Comparison of ENCODE assay signal across 1 cellular context in the genomic region with DNA sequence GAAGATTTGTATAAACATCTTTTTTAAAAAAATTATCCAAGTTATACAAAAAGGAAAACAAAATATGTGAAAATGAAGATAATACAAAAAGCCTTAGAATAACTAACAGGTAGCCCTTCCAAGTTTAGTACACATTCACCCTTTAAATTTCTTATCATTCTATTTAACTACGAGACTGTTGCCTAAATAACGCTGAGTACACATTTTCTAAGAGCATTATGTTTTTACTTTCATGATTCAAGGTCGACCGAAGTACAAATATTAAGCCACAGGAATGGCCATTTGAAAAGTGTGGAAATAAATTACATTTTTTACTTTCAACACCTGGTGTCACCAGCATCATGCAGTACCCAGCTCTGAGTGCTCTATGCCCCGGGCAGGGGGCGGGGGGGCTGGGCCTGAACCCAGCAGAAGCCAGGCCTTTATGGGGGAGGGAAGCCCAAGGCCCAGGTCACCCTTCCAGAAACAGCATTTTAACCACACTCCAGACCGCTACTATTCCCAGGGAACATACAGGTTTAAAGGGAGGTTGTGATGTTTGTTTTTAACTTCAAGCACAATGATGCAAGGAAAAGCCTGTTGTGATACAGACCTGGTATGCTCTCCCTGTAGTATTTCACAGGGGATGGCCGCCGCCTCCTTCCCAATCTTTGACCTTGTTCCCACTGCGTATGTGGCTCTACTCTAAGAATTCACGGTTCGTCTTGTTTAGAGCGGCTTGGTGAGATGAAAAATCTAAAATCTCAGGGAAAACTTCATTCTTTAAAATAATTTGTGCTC.
TF ChIP-seq lines count a peak whose summit lies in the region.

No MANE protein-coding gene starts in this region.

TF ChIP-seq in HepG2, 621 proteins besides CTCF, POLR2A, EP300 and RAD21 (continued from another document and continues in another):
- TF ChIP-seq, protein P1, sequence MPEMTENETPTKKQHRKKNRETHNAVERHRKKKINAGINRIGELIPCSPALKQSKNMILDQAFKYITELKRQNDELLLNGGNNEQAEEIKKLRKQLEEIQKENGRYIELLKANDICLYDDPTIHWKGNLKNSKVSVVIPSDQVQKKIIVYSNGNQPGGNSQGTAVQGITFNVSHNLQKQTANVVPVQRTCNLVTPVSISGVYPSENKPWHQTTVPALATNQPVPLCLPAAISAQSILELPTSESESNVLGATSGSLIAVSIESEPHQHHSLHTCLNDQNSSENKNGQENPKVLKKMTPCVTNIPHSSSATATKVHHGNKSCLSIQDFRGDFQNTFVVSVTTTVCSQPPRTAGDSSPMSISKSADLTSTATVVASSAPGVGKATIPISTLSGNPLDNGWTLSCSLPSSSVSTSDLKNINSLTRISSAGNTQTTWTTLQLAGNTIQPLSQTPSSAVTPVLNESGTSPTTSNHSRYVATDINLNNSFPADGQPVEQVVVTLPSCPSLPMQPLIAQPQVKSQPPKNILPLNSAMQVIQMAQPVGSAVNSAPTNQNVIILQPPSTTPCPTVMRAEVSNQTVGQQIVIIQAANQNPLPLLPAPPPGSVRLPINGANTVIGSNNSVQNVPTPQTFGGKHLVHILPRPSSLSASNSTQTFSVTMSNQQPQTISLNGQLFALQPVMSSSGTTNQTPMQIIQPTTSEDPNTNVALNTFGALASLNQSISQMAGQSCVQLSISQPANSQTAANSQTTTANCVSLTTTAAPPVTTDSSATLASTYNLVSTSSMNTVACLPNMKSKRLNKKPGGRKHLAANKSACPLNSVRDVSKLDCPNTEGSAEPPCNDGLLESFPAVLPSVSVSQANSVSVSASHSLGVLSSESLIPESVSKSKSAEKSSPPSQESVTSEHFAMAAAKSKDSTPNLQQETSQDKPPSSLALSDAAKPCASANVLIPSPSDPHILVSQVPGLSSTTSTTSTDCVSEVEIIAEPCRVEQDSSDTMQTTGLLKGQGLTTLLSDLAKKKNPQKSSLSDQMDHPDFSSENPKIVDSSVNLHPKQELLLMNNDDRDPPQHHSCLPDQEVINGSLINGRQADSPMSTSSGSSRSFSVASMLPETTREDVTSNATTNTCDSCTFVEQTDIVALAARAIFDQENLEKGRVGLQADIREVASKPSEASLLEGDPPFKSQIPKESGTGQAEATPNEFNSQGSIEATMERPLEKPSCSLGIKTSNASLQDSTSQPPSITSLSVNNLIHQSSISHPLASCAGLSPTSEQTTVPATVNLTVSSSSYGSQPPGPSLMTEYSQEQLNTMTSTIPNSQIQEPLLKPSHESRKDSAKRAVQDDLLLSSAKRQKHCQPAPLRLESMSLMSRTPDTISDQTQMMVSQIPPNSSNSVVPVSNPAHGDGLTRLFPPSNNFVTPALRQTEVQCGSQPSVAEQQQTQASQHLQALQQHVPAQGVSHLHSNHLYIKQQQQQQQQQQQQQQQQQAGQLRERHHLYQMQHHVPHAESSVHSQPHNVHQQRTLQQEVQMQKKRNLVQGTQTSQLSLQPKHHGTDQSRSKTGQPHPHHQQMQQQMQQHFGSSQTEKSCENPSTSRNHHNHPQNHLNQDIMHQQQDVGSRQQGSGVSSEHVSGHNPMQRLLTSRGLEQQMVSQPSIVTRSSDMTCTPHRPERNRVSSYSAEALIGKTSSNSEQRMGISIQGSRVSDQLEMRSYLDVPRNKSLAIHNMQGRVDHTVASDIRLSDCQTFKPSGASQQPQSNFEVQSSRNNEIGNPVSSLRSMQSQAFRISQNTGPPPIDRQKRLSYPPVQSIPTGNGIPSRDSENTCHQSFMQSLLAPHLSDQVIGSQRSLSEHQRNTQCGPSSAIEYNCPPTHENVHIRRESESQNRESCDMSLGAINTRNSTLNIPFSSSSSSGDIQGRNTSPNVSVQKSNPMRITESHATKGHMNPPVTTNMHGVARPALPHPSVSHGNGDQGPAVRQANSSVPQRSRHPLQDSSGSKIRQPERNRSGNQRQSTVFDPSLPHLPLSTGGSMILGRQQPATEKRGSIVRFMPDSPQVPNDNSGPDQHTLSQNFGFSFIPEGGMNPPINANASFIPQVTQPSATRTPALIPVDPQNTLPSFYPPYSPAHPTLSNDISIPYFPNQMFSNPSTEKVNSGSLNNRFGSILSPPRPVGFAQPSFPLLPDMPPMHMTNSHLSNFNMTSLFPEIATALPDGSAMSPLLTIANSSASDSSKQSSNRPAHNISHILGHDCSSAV (CRISPR knock-in tag; IDR thresholded peaks at IDR 0.05; ENCODE audit: borderline replicate concordance), result no peak
- no peak for TF ChIP-seq NFE2L1 (CRISPR knock-in tag; IDR thresholded peaks at IDR 0.05; ENCODE audit: borderline replicate concordance)
- TF ChIP-seq, protein P2, sequence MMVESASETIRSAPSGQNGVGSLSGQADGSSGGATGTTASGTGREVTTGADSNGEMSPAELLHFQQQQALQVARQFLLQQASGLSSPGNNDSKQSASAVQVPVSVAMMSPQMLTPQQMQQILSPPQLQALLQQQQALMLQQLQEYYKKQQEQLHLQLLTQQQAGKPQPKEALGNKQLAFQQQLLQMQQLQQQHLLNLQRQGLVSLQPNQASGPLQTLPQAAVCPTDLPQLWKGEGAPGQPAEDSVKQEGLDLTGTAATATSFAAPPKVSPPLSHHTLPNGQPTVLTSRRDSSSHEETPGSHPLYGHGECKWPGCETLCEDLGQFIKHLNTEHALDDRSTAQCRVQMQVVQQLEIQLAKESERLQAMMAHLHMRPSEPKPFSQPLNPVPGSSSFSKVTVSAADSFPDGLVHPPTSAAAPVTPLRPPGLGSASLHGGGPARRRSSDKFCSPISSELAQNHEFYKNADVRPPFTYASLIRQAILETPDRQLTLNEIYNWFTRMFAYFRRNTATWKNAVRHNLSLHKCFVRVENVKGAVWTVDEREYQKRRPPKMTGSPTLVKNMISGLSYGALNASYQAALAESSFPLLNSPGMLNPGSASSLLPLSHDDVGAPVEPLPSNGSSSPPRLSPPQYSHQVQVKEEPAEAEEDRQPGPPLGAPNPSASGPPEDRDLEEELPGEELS (CRISPR knock-in tag; IDR thresholded peaks at IDR 0.05), result no peak
- no peak for TF ChIP-seq ZNF768 (CRISPR knock-in tag; IDR thresholded peaks at IDR 0.05)
- TF ChIP-seq, protein P3, sequence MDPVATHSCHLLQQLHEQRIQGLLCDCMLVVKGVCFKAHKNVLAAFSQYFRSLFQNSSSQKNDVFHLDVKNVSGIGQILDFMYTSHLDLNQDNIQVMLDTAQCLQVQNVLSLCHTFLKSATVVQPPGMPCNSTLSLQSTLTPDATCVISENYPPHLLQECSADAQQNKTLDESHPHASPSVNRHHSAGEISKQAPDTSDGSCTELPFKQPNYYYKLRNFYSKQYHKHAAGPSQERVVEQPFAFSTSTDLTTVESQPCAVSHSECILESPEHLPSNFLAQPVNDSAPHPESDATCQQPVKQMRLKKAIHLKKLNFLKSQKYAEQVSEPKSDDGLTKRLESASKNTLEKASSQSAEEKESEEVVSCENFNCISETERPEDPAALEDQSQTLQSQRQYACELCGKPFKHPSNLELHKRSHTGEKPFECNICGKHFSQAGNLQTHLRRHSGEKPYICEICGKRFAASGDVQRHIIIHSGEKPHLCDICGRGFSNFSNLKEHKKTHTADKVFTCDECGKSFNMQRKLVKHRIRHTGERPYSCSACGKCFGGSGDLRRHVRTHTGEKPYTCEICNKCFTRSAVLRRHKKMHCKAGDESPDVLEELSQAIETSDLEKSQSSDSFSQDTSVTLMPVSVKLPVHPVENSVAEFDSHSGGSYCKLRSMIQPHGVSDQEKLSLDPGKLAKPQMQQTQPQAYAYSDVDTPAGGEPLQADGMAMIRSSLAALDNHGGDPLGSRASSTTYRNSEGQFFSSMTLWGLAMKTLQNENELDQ (CRISPR knock-in tag; IDR thresholded peaks at IDR 0.05; ENCODE audit: borderline replicate concordance), result no peak
- TF ChIP-seq, protein P4, sequence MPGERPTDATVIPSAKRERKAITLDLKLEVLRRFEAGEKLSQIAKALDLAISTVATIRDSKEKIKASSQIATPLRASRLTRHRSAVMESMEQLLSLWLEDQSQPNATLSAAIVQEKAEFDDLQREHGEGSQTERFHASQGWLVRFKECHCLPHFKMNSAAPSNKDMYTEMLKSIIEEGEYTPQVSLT (CRISPR knock-in tag; IDR thresholded peaks at IDR 0.05; ENCODE audit: borderline replicate concordance, low read depth), result no peak
- TF ChIP-seq GABPB1 (CRISPR knock-in tag; IDR thresholded peaks at IDR 0.05), result 0 out of 2 replicates have a peak, but pooled peaks have one; percentile 26
- no peak for TF ChIP-seq NBN (conservative IDR thresholded peaks at IDR 0.05)
- no peak for TF ChIP-seq CAMTA2 (CRISPR knock-in tag; IDR thresholded peaks at IDR 0.05; ENCODE audit: borderline replicate concordance)
- peak; percentile 78 for TF ChIP-seq HNF4A (CRISPR knock-in tag; IDR thresholded peaks at IDR 0.05)
- TF ChIP-seq ZNF34 (CRISPR knock-in tag; IDR thresholded peaks at IDR 0.05; ENCODE audit: borderline replicate concordance), result no peak
- no peak for TF ChIP-seq ZNF335 (CRISPR knock-in tag; IDR thresholded peaks at IDR 0.05)
- TF ChIP-seq ZNF598 (CRISPR knock-in tag; IDR thresholded peaks at IDR 0.05; ENCODE audit: borderline replicate concordance), result no peak
- 0 out of 4 replicates have a peak, but pooled peaks of 1 of the 2 experiments have one; percentile 16 for TF ChIP-seq KLF16 (CRISPR knock-in tag; IDR thresholded peaks at IDR 0.05)
- no peak for TF ChIP-seq SP4 (CRISPR knock-in tag; IDR thresholded peaks at IDR 0.05)
- no peak for TF ChIP-seq FOXO1 (CRISPR knock-in tag; IDR thresholded peaks at IDR 0.05)
- no peak for TF ChIP-seq MIXL1 (CRISPR knock-in tag; IDR thresholded peaks at IDR 0.05)
- TF ChIP-seq SRSF4 (IDR thresholded peaks at IDR 0.05; ENCODE audit: low read depth, low read length, poor library complexity, severe bottlenecking), result no peak
- TF ChIP-seq, protein P5, sequence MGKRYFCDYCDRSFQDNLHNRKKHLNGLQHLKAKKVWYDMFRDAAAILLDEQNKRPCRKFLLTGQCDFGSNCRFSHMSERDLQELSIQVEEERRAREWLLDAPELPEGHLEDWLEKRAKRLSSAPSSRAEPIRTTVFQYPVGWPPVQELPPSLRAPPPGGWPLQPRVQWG (CRISPR knock-in tag; IDR thresholded peaks at IDR 0.05; ENCODE audit: borderline replicate concordance, low read depth), result no peak
- TF ChIP-seq, protein P6, sequence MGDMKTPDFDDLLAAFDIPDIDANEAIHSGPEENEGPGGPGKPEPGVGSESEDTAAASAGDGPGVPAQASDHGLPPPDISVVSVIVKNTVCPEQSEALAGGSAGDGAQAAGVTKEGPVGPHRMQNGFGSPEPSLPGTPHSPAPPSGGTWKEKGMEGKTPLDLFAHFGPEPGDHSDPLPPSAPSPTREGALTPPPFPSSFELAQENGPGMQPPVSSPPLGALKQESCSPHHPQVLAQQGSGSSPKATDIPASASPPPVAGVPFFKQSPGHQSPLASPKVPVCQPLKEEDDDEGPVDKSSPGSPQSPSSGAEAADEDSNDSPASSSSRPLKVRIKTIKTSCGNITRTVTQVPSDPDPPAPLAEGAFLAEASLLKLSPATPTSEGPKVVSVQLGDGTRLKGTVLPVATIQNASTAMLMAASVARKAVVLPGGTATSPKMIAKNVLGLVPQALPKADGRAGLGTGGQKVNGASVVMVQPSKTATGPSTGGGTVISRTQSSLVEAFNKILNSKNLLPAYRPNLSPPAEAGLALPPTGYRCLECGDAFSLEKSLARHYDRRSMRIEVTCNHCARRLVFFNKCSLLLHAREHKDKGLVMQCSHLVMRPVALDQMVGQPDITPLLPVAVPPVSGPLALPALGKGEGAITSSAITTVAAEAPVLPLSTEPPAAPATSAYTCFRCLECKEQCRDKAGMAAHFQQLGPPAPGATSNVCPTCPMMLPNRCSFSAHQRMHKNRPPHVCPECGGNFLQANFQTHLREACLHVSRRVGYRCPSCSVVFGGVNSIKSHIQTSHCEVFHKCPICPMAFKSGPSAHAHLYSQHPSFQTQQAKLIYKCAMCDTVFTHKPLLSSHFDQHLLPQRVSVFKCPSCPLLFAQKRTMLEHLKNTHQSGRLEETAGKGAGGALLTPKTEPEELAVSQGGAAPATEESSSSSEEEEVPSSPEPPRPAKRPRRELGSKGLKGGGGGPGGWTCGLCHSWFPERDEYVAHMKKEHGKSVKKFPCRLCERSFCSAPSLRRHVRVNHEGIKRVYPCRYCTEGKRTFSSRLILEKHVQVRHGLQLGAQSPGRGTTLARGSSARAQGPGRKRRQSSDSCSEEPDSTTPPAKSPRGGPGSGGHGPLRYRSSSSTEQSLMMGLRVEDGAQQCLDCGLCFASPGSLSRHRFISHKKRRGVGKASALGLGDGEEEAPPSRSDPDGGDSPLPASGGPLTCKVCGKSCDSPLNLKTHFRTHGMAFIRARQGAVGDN (CRISPR knock-in tag; IDR thresholded peaks at IDR 0.05), result peak; percentile 37; the same call in 1 of the 2 replicates
- TF ChIP-seq, protein P7, sequence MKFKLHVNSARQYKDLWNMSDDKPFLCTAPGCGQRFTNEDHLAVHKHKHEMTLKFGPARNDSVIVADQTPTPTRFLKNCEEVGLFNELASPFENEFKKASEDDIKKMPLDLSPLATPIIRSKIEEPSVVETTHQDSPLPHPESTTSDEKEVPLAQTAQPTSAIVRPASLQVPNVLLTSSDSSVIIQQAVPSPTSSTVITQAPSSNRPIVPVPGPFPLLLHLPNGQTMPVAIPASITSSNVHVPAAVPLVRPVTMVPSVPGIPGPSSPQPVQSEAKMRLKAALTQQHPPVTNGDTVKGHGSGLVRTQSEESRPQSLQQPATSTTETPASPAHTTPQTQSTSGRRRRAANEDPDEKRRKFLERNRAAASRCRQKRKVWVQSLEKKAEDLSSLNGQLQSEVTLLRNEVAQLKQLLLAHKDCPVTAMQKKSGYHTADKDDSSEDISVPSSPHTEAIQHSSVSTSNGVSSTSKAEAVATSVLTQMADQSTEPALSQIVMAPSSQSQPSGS (CRISPR knock-in tag; IDR thresholded peaks at IDR 0.05), result no peak
- TF ChIP-seq, protein P8, sequence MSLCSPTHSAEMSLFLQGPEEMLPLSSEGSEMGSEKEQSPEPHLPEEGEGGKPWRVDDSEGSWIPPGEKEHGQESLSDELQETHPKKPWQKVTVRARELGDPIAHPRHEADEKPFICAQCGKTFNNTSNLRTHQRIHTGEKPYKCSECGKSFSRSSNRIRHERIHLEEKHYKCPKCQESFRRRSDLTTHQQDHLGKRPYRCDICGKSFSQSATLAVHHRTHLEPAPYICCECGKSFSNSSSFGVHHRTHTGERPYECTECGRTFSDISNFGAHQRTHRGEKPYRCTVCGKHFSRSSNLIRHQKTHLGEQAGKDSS (CRISPR knock-in tag; IDR thresholded peaks at IDR 0.05; ENCODE audit: borderline replicate concordance, low read depth), result no peak
- TF ChIP-seq TEAD3 (CRISPR knock-in tag; optimal IDR thresholded peaks at IDR 0.05; ENCODE audit: borderline replicate concordance), result peak; percentile 54
- no peak for TF ChIP-seq BRCA1 (CRISPR knock-in tag; IDR thresholded peaks at IDR 0.05)
- TF ChIP-seq NFE2 (CRISPR knock-in tag; IDR thresholded peaks at IDR 0.05), result no peak
- no peak for TF ChIP-seq ZNF296 (CRISPR knock-in tag; conservative IDR thresholded peaks at IDR 0.05)
- TF ChIP-seq RBM39 (IDR thresholded peaks at IDR 0.05; ENCODE audit: low read depth, low read length, poor library complexity, severe bottlenecking), result no peak
- TF ChIP-seq MAFF (IDR thresholded peaks at IDR 0.05; ENCODE audit: low read depth, low read length), result peak; percentile 93
- TF ChIP-seq, protein P9, sequence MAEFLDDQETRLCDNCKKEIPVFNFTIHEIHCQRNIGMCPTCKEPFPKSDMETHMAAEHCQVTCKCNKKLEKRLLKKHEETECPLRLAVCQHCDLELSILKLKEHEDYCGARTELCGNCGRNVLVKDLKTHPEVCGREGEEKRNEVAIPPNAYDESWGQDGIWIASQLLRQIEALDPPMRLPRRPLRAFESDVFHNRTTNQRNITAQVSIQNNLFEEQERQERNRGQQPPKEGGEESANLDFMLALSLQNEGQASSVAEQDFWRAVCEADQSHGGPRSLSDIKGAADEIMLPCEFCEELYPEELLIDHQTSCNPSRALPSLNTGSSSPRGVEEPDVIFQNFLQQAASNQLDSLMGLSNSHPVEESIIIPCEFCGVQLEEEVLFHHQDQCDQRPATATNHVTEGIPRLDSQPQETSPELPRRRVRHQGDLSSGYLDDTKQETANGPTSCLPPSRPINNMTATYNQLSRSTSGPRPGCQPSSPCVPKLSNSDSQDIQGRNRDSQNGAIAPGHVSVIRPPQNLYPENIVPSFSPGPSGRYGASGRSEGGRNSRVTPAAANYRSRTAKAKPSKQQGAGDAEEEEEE (CRISPR knock-in tag; IDR thresholded peaks at IDR 0.05; ENCODE audit: borderline replicate concordance), result no peak
- TF ChIP-seq MTA3 (CRISPR knock-in tag; IDR thresholded peaks at IDR 0.05), result no peak
- peak; percentile 93 to 95 for TF ChIP-seq MAFK (conservative IDR thresholded peaks at IDR 0.05 in 1 of 2, IDR thresholded peaks at IDR 0.05 in 1 of 2; ENCODE audit: low read length in 2 of 2)
